10 cellular contexts compared by ENCODE assay signal in the genomic region with DNA sequence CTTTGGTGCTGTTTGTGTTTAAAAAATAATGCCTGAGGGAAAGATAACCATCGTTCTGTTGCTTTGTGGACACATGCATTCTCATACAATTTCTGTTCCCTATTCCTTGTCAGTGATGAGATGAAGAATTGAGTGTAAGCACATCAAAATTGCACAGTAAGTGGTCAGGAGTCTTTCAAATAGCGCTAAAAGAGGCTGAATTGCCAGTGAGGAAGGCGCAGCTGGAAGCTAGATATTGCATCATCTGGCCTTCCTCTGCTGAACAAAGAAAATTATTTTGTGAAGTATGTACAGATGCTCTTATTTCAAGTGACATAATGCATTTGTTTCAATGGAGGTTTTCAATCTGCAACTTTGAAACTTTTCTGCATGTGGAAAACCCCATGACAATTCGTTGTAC.
DNase-seq lines count a peak whose midpoint lies in the region; ATAC-seq and TF ChIP-seq lines count a peak whose summit lies in the region.
"Had no signal": no experiment of that assay in that cellular context is flagged by ENCODE, and none has a peak within 500 bp of the region (broad histone marks: within the 10 kb centered on the region; RNA-seq: fewer than 3 reads in every experiment).

No MANE protein-coding gene starts in this region.

- DNase-seq in SKM-1 treated with dmso at 0.1 percent for 144 hours (lab: John Stamatoyannopoulos, UW; ENCODE audit: unreplicated experiment) (peak; percentile 50), SKM-1 (lab: John Stamatoyannopoulos, UW; ENCODE audit: unreplicated experiment) (no peak), adipocyte (ENCODE audit: low read depth) (peak; percentile 72), left lung (no peak), aorta (peak in 1 of 2 donors; percentile 56)
- DNase-seq in activated CD4-positive, alpha-beta memory T cell treated with anti-CD3 and anti-CD28 coated beads for 36 hours: no peak
- DNase-seq in naive thymus-derived CD8-positive, alpha-beta T cell: no peak
- DNase-seq: activated CD8-positive, alpha-beta memory T cell treated with anti-CD3 and anti-CD28 coated beads, Interleukin-2, amount 10 ng/mL, durations not matched to agents 7 days and 5 days had no signal

- H3K27me3 ChIP-seq in adipocyte (replicated peaks; ENCODE audit: control insufficient read depth, insufficient read depth, low read length) (no peaks in the 10 kb centered on the region), left lung (no peaks in the 10 kb centered on the region), aorta (ENCODE audit: control insufficient read depth in 1 of 2, insufficient read depth in 2 of 2, low read length in 1 of 2) (no peaks in the 10 kb centered on the region)

- intact Hi-C loops in left lung (cut with DNase I): no loop called here
- intact Hi-C loops in aorta (cut with DNase I): no loop called here
- intact Hi-C loops in activated CD4-positive, alpha-beta memory T cell treated with anti-CD3 and anti-CD28 coated beads for 36 hours (cut with micrococcal nuclease): no loop called here

- H3K27ac Mint-ChIP-seq in activated CD4-positive, alpha-beta memory T cell treated with anti-CD3 and anti-CD28 coated beads for 36 hours: no peak overlapping the region
- no peak overlapping the region for H3K27ac Mint-ChIP-seq in naive thymus-derived CD8-positive, alpha-beta T cell
- H3K27ac Mint-ChIP-seq: activated CD8-positive, alpha-beta memory T cell treated with anti-CD3 and anti-CD28 coated beads, Interleukin-2, amount 10 ng/mL, durations not matched to agents 7 days and 5 days; B cell had no signal

- H3K27me3 Mint-ChIP-seq in activated CD4-positive, alpha-beta memory T cell treated with anti-CD3 and anti-CD28 coated beads for 36 hours: no peaks in the 10 kb centered on the region
- H3K27me3 Mint-ChIP-seq in naive thymus-derived CD8-positive, alpha-beta T cell: peaks cover 0 to 2% (median 0%) of the 10 kb centered on the region in 5 donors

- no peak overlapping the region for H3K4me3 Mint-ChIP-seq in activated CD4-positive, alpha-beta memory T cell treated with anti-CD3 and anti-CD28 coated beads for 36 hours
- H3K4me3 Mint-ChIP-seq in naive thymus-derived CD8-positive, alpha-beta T cell: no peak overlapping the region
- H3K4me3 Mint-ChIP-seq: activated CD8-positive, alpha-beta memory T cell treated with anti-CD3 and anti-CD28 coated beads, Interleukin-2, amount 10 ng/mL, durations not matched to agents 7 days and 5 days; B cell had no signal

- no peaks in the 10 kb centered on the region for H3K36me3 ChIP-seq in adipocyte (ENCODE audit: control insufficient read depth, insufficient read depth, low read length, severe bottlenecking)
- H3K36me3 ChIP-seq in left lung: no peaks in the 10 kb centered on the region
- peaks cover 0 to 2% of the 10 kb centered on the region in 2 donors for H3K36me3 ChIP-seq in aorta (ENCODE audit: control insufficient read depth in 1 of 2, insufficient read depth in 2 of 2, low read length in 1 of 2)

- ATAC-seq in left lung (peak; percentile 32), aorta (ENCODE audit: low FRiP score) (peak; percentile 71), HG03460 (IDR thresholded peaks at IDR 0.05; ENCODE audit: unreplicated experiment) (no peak)
- no peak for ATAC-seq in naive thymus-derived CD8-positive, alpha-beta T cell
- ATAC-seq: activated CD8-positive, alpha-beta memory T cell treated with anti-CD3 and anti-CD28 coated beads, Interleukin-2, amount 10 ng/mL, durations not matched to agents 7 days and 5 days had no signal

- H3K4me1 Mint-ChIP-seq in activated CD4-positive, alpha-beta memory T cell treated with anti-CD3 and anti-CD28 coated beads for 36 hours (ENCODE audit: low read depth): peaks cover 23% of the 10 kb centered on the region
- peaks cover 14 to 37% (median 22%) of the 10 kb centered on the region in 4 donors for H3K4me1 Mint-ChIP-seq in naive thymus-derived CD8-positive, alpha-beta T cell
- H3K4me1 Mint-ChIP-seq: B cell had no signal

- H3K4me3 ChIP-seq in adipocyte (ENCODE audit: low read length) (no peak overlapping the region), left lung (no peak overlapping the region), aorta (ENCODE audit: low read length in 2 of 2) (no peak overlapping the region)

- H3K9ac ChIP-seq in adipocyte (ENCODE audit: low read length): peak overlapping the region; percentile 45

- H3K9me3 Mint-ChIP-seq in activated CD4-positive, alpha-beta memory T cell treated with anti-CD3 and anti-CD28 coated beads for 36 hours: no peaks in the 10 kb centered on the region
- no peaks in the 10 kb centered on the region for H3K9me3 Mint-ChIP-seq in naive thymus-derived CD8-positive, alpha-beta T cell

- no peaks in the 10 kb centered on the region for H3K36me3 Mint-ChIP-seq in activated CD4-positive, alpha-beta memory T cell treated with anti-CD3 and anti-CD28 coated beads for 36 hours
- peaks cover 0 to 1% (median 0%) of the 10 kb centered on the region in 3 donors for H3K36me3 Mint-ChIP-seq in naive thymus-derived CD8-positive, alpha-beta T cell
- H3K36me3 Mint-ChIP-seq: activated CD8-positive, alpha-beta memory T cell treated with anti-CD3 and anti-CD28 coated beads, Interleukin-2, amount 10 ng/mL, durations not matched to agents 7 days and 5 days had no signal

- H3K27ac ChIP-seq in left lung (peak overlapping the region; percentile 60 to 67), aorta (ENCODE audit: low read depth in 1 of 2, low read length in 2 of 2) (no peak overlapping the region)

- no peaks in the 10 kb centered on the region for H3K9me3 ChIP-seq in adipocyte (ENCODE audit: control insufficient read depth, low read length)
- H3K9me3 ChIP-seq in left lung: no peaks in the 10 kb centered on the region
- H3K9me3 ChIP-seq in aorta (ENCODE audit: control insufficient read depth, low read length): no peaks in the 10 kb centered on the region

- POLR2A ChIA-PET in activated CD4-positive, alpha-beta memory T cell treated with anti-CD3 and anti-CD28 coated beads for 36 hours (lab: Charles Lee): interaction anchor here (1.0 kb wide), 1 partner anchor 72 kb away, joined by 3 read pairs; no protein-coding TSS in a partner anchor
- POLR2A ChIA-PET in naive thymus-derived CD8-positive, alpha-beta T cell (lab: Charles Lee): interaction anchor here (0.8 kb wide), 1 partner anchor 36 kb away, joined by 4 read pairs; no protein-coding TSS in a partner anchor

- no peak for TF ChIP-seq CTCF in left lung (IDR thresholded peaks at IDR 0.05)

- H3K4me1 ChIP-seq in adipocyte (ENCODE audit: control insufficient read depth, insufficient read depth, low read length) (peaks cover 61% of the 10 kb centered on the region), left lung (peaks cover 19 to 47% of the 10 kb centered on the region in 2 donors), aorta (ENCODE audit: control insufficient read depth in 1 of 2, insufficient read depth in 2 of 2, low read length in 2 of 2) (peaks cover 0 to 3% of the 10 kb centered on the region in 2 donors)

- WGBS in aorta, 2 donors: 71 to 79% methylated on average over 4 of the region's 4 CpGs

- CTCF ChIA-PET in activated CD4-positive, alpha-beta memory T cell treated with anti-CD3 and anti-CD28 coated beads for 36 hours (lab: Charles Lee): interaction anchor here (0.9 kb wide), 1 partner anchor 28 kb away, joined by 3 read pairs; no protein-coding TSS in a partner anchor

Comparison
In these comparisons a context has a peak if more than half of its experiments do, and no peak if none do; other contexts are left out.
1. DNase-seq: peak in SKM-1 treated with dmso at 0.1 percent for 144 hours (single experiment) and adipocyte (single experiment); none in SKM-1 (single experiment), left lung (0 of 2), activated CD4-positive, alpha-beta memory T cell treated with anti-CD3 and anti-CD28 coated beads for 36 hours (single experiment) and naive thymus-derived CD8-positive, alpha-beta T cell (0 of 10).
2. ATAC-seq: peak in left lung (single experiment) and aorta (single experiment); none in HG03460 (single experiment) and naive thymus-derived CD8-positive, alpha-beta T cell (0 of 2).
3. H3K27ac ChIP-seq: peak in left lung (2 of 2); none in aorta (0 of 2).